1 cellular context compared by ENCODE assay signal in the genomic region with DNA sequence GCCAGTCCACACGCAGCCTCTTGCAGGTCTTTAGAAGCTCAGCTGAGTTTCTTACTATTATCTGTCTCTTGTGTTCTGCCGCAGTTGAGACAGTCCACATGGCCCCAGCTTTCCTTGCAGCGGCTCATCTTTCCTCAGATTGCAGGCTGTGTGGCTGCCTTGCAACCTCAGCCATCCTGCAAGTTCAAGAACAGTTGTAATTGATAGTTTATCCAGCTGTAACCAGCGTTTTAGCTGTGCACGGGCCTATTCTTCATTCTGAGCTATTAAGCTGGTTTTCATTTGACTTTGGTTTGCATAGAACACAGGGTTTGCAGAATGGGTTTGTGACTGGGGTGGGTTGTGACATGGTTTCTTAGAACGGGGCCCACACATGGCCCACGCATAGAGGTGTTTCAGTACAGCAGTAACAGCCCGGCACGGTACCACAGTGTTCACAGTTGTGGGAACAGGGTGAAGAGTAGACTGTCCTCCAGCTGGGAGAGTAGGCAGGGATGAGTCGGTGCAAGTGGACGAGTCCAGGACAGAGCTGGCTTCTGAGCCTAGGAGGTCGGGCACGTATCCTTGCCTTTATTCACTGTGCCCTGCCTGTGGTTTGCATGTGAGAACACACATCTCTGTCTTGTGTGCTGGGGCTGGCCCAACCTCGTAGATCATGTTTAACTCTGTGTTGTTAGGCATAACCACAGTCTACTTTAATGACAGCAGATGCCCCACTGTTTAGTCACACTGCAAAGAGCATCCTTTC.
TF ChIP-seq lines count a peak whose summit lies in the region.

No MANE protein-coding gene starts in this region.

TF ChIP-seq in GM23338, 12 proteins besides CTCF, POLR2A, EP300 and RAD21 (continued from another document):
- TF ChIP-seq, protein P1, sequence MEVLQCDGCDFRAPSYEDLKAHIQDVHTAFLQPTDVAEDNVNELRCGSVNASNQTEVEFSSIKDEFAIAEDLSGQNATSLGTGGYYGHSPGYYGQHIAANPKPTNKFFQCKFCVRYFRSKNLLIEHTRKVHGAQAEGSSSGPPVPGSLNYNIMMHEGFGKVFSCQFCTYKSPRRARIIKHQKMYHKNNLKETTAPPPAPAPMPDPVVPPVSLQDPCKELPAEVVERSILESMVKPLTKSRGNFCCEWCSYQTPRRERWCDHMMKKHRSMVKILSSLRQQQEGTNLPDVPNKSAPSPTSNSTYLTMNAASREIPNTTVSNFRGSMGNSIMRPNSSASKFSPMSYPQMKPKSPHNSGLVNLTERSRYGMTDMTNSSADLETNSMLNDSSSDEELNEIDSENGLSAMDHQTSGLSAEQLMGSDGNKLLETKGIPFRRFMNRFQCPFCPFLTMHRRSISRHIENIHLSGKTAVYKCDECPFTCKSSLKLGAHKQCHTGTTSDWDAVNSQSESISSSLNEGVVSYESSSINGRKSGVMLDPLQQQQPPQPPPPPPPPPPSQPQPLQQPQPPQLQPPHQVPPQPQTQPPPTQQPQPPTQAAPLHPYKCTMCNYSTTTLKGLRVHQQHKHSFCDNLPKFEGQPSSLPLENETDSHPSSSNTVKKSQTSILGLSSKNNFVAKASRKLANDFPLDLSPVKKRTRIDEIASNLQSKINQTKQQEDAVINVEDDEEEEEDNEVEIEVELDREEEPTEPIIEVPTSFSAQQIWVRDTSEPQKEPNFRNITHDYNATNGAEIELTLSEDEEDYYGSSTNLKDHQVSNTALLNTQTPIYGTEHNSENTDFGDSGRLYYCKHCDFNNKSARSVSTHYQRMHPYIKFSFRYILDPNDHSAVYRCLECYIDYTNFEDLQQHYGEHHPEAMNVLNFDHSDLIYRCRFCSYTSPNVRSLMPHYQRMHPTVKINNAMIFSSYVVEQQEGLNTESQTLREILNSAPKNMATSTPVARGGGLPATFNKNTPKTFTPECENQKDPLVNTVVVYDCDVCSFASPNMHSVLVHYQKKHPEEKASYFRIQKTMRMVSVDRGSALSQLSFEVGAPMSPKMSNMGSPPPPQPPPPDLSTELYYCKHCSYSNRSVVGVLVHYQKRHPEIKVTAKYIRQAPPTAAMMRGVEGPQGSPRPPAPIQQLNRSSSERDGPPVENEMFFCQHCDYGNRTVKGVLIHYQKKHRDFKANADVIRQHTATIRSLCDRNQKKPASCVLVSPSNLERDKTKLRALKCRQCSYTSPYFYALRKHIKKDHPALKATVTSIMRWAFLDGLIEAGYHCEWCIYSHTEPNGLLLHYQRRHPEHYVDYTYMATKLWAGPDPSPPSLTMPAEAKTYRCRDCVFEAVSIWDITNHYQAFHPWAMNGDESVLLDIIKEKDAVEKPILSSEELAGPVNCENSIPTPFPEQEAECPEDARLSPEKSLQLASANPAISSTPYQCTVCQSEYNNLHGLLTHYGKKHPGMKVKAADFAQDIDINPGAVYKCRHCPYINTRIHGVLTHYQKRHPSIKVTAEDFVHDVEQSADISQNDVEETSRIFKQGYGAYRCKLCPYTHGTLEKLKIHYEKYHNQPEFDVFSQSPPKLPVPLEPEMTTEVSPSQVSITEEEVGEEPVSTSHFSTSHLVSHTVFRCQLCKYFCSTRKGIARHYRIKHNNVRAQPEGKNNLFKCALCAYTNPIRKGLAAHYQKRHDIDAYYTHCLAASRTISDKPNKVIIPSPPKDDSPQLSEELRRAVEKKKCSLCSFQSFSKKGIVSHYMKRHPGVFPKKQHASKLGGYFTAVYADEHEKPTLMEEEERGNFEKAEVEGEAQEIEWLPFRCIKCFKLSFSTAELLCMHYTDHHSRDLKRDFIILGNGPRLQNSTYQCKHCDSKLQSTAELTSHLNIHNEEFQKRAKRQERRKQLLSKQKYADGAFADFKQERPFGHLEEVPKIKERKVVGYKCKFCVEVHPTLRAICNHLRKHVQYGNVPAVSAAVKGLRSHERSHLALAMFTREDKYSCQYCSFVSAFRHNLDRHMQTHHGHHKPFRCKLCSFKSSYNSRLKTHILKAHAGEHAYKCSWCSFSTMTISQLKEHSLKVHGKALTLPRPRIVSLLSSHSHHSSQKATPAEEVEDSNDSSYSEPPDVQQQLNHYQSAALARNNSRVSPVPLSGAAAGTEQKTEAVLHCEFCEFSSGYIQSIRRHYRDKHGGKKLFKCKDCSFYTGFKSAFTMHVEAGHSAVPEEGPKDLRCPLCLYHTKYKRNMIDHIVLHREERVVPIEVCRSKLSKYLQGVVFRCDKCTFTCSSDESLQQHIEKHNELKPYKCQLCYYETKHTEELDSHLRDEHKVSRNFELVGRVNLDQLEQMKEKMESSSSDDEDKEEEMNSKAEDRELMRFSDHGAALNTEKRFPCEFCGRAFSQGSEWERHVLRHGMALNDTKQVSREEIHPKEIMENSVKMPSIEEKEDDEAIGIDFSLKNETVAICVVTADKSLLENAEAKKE (CRISPR knock-in tag; IDR thresholded peaks at IDR 0.05), result no peak
- no peak for TF ChIP-seq POLR2AphosphoS5 (IDR thresholded peaks at IDR 0.05; ENCODE audit: low read depth)
- no peak for TF ChIP-seq NANOG (IDR thresholded peaks at IDR 0.05; ENCODE audit: borderline replicate concordance)
- TF ChIP-seq EZH2phosphoT487 (IDR thresholded peaks at IDR 0.05; ENCODE audit: unreplicated experiment), result no peak
- TF ChIP-seq JUNB (IDR thresholded peaks at IDR 0.05; ENCODE audit: unreplicated experiment), result no peak
